In the genomic region with DNA sequence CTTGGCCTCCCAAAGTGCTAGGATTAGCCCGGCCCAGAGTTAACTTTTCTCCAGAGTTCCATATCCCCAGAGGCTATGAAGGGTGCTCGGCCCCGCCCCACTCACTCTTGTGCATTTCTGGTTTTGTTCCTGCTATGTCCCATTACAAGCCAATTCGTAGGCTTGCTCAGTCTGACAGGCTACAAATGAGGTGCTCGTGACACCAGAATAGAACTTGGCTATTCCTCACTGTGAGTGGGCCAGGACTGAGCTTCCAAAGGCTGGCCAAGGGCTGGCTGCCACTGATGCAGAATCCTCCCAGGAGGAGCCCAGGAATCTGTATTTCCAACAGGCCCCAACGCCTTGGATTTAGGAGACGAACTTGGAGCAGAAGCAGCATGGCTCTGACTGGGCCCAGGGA, we compare ENCODE assay signal across 19 cellular contexts.
"Had no signal": no experiment of that assay in that cellular context is flagged by ENCODE, and none has a peak within 500 bp of the region (broad histone marks: within the 10 kb centered on the region; RNA-seq: fewer than 3 reads in every experiment).

No MANE protein-coding gene starts in this region.

- H3K27ac Mint-ChIP-seq: activated CD4-positive, alpha-beta T cell treated with anti-CD3 and anti-CD28 coated beads, Interleukin-2, amount 10 ng/mL, durations not matched to agents 24 days and 14 days; activated CD8-positive, alpha-beta T cell treated with anti-CD3 and anti-CD28 coated beads, Interleukin-2, amount 10 ng/mL, durations not matched to agents 7 days and 5 days; activated naive CD8-positive, alpha-beta T cell; dendritic cell treated with granulocyte-macrophage colony-stimulating factor and Interleukin-4, amounts not matched to agents 40 ng/mL and 50 ng/mL, for 4 days; naive B cell; stimulated activated naive B cell treated with anti-CD40 and anti-IgM and Interleukin-4, amounts not matched to agents 10 μg/mL and 1 μg/mL and 100 μg/mL, for 72 hours; T-helper 2 cell treated with Interferon-gamma antibody and Interleukin-4, amounts not matched to agents 5 μg/mL and 100 μg/mL, for 36 hours had no signal

- H3K36me3 ChIP-seq: pancreas, tibial nerve had no signal

- ATAC-seq: activated CD8-positive, alpha-beta T cell treated with anti-CD3 and anti-CD28 coated beads, Interleukin-2, amount 10 ng/mL, durations not matched to agents 7 days and 5 days; pancreas; stimulated activated naive B cell treated with anti-CD40 and anti-IgM and Interleukin-4, amounts not matched to agents 10 μg/mL and 1 μg/mL and 100 μg/mL, for 72 hours had no signal

- H3K27ac ChIP-seq: hepatocyte, pancreas, tibial nerve had no signal

- DNase-seq: activated CD4-positive, alpha-beta T cell treated with anti-CD3 and anti-CD28 coated beads, Interleukin-2, amount 10 ng/mL, durations not matched to agents 24 days and 14 days; activated CD4-positive, CD25-positive, alpha-beta regulatory T cell; activated CD8-positive, alpha-beta memory T cell treated with anti-CD3 and anti-CD28 coated beads, Interleukin-2, amount 50 U/mL, for 4 hours; activated CD8-positive, alpha-beta T cell treated with anti-CD3 and anti-CD28 coated beads, Interleukin-2, amount 10 ng/mL, durations not matched to agents 7 days and 5 days; activated gamma-delta T cell; activated T-cell treated with anti-CD3 and anti-CD28 coated beads, Interleukin-2, amount 50 U/mL, for 48 hours; cerebellar nuclear complex; effector memory CD4-positive, alpha-beta T cell; kidney; midbrain; naive B cell; pancreas; stimulated activated CD4-positive, alpha-beta T cell treated with anti-CD3 and anti-CD28 coated beads, Interleukin-2, amount 100 ng/mL, for 48 hours; stimulated activated naive B cell treated with anti-CD40 and anti-IgM and Interleukin-4, amounts not matched to agents 10 μg/mL and 1 μg/mL and 100 μg/mL, for 72 hours had no signal

- H3K36me3 Mint-ChIP-seq: activated naive CD8-positive, alpha-beta T cell; naive B cell; stimulated activated naive B cell treated with anti-CD40 and anti-IgM and Interleukin-4, amounts not matched to agents 10 μg/mL and 1 μg/mL and 100 μg/mL, for 72 hours had no signal

- H3K4me3 Mint-ChIP-seq: activated CD4-positive, alpha-beta T cell treated with anti-CD3 and anti-CD28 coated beads, Interleukin-2, amount 10 ng/mL, durations not matched to agents 24 days and 14 days; activated CD8-positive, alpha-beta T cell treated with anti-CD3 and anti-CD28 coated beads, Interleukin-2, amount 10 ng/mL, durations not matched to agents 7 days and 5 days; activated naive CD8-positive, alpha-beta T cell; dendritic cell treated with granulocyte-macrophage colony-stimulating factor and Interleukin-4, amounts not matched to agents 40 ng/mL and 50 ng/mL, for 4 days; naive B cell; stimulated activated naive B cell treated with anti-CD40 and anti-IgM and Interleukin-4, amounts not matched to agents 10 μg/mL and 1 μg/mL and 100 μg/mL, for 72 hours; T-helper 2 cell treated with Interferon-gamma antibody and Interleukin-4, amounts not matched to agents 5 μg/mL and 100 μg/mL, for 36 hours had no signal

- H3K9me3 ChIP-seq: pancreas, tibial nerve had no signal

- H3K4me1 Mint-ChIP-seq: activated CD4-positive, alpha-beta T cell treated with anti-CD3 and anti-CD28 coated beads, Interleukin-2, amount 10 ng/mL, durations not matched to agents 24 days and 14 days; naive B cell; stimulated activated naive B cell treated with anti-CD40 and anti-IgM and Interleukin-4, amounts not matched to agents 10 μg/mL and 1 μg/mL and 100 μg/mL, for 72 hours had no signal

- H3K4me1 ChIP-seq: pancreas had no signal

- H3K27me3 ChIP-seq: hepatocyte, pancreas, tibial nerve had no signal

- H3K27me3 Mint-ChIP-seq: activated CD4-positive, alpha-beta T cell treated with anti-CD3 and anti-CD28 coated beads, Interleukin-2, amount 10 ng/mL, durations not matched to agents 24 days and 14 days; dendritic cell treated with granulocyte-macrophage colony-stimulating factor and Interleukin-4, amounts not matched to agents 40 ng/mL and 50 ng/mL, for 4 days had no signal

- H3K4me3 ChIP-seq: hepatocyte, pancreas, tibial nerve had no signal

- H3K9me3 Mint-ChIP-seq: activated CD4-positive, alpha-beta T cell treated with anti-CD3 and anti-CD28 coated beads, Interleukin-2, amount 10 ng/mL, durations not matched to agents 24 days and 14 days; dendritic cell treated with granulocyte-macrophage colony-stimulating factor and Interleukin-4, amounts not matched to agents 40 ng/mL and 50 ng/mL, for 4 days; stimulated activated naive B cell treated with anti-CD40 and anti-IgM and Interleukin-4, amounts not matched to agents 10 μg/mL and 1 μg/mL and 100 μg/mL, for 72 hours; T-helper 2 cell treated with Interferon-gamma antibody and Interleukin-4, amounts not matched to agents 5 μg/mL and 100 μg/mL, for 36 hours had no signal
